7 cellular contexts compared by ENCODE assay signal in genomic region chr1:65001238-65001792, GRCh38. TPM values are rescaled to one million over a fixed set of nuclear protein-coding genes. Genes with fewer than 3 reads are reported as not detected.
DNase-seq lines count a peak whose midpoint lies in the region; TF ChIP-seq lines count a peak whose summit lies in the region.

No MANE protein-coding gene starts in this region.

- no peak overlapping the region for H3K4me2 ChIP-seq in Loucy (ENCODE audit: low read depth, low read length, poor library complexity, severe bottlenecking)

- DNase-seq in activated T-helper 9 cell treated with anti-CD3 and anti-CD28 coated beads, Interleukin-2, amount 50 U/mL, for 16 hours (ENCODE audit: low read depth) = peak; percentile 67
- DNase-seq in cardiac septum (ENCODE audit: low spot score) (peak; percentile 87), NCI-H1105 (lab: John Stamatoyannopoulos, UW) (no peak), NCI-H2029 (lab: John Stamatoyannopoulos, UW) (no peak), DMS114 treated with DMSO at 0.1 percent for 48 hours (lab: John Stamatoyannopoulos, UW; ENCODE audit: unreplicated experiment) (no peak)

- H3K79me2 ChIP-seq in Loucy (ENCODE audit: insufficient read depth, low read length) = no peaks in the 10 kb centered on the region

- H3K27ac ChIP-seq in skeletal muscle tissue (ENCODE audit: low read depth, low read length) = peak overlapping the region; percentile 89

- no peak for TF ChIP-seq CTCF in Loucy (conservative IDR thresholded peaks at IDR 0.05; ENCODE audit: low read length)

- H3K36me3 ChIP-seq in Loucy (ENCODE audit: insufficient read depth, low read length) (no peaks in the 10 kb centered on the region), skeletal muscle tissue (ENCODE audit: control insufficient read depth in 3 of 3, insufficient read depth in 3 of 3, low read length in 3 of 3) (no peaks in the 10 kb centered on the region)

- intact Hi-C loops in cardiac septum (cut with DNase I) = no loop called here

- no peak overlapping the region for H3K9ac ChIP-seq in Loucy (ENCODE audit: low read depth, low read length, poor library complexity, severe bottlenecking)
- peak overlapping the region in 2 of 3 donors; percentile 76 to 90 for H3K9ac ChIP-seq in skeletal muscle tissue (ENCODE audit: low read depth in 1 of 3, low read length in 3 of 3)

- no peaks in the 10 kb centered on the region for H4K20me1 ChIP-seq in Loucy (ENCODE audit: insufficient read depth, low read length, poor library complexity, severe bottlenecking)

- H3K27me3 ChIP-seq in Loucy (ENCODE audit: insufficient read depth, low read length, poor library complexity, severe bottlenecking) (no peaks in the 10 kb centered on the region), skeletal muscle tissue (ENCODE audit: control insufficient read depth in 3 of 3, insufficient read depth in 3 of 3, low read length in 3 of 3) (no peaks in the 10 kb centered on the region)

- H3K4me1 ChIP-seq in Loucy (ENCODE audit: insufficient read depth, low read length, poor library complexity, severe bottlenecking) (no peaks in the 10 kb centered on the region), skeletal muscle tissue (ENCODE audit: control insufficient read depth in 3 of 3, insufficient read depth in 3 of 3, low read length in 3 of 3) (peaks cover 8 to 13% (median 10%) of the 10 kb centered on the region in 3 donors)

- H3K4me3 ChIP-seq in Loucy (ENCODE audit: low read length, poor library complexity, severe bottlenecking) = peak overlapping the region; percentile 42
- peak overlapping the region in 1 of 3 donors; percentile 74 for H3K4me3 ChIP-seq in skeletal muscle tissue (ENCODE audit: low read length in 3 of 3)

- H3K9me3 ChIP-seq in Loucy (ENCODE audit: insufficient read depth, low read depth, low read length) (peaks cover 3% of the 10 kb centered on the region; the same call in 1 of the 2 replicates), skeletal muscle tissue (ENCODE audit: control insufficient read depth in 3 of 3, low read length in 3 of 3) (no peaks in the 10 kb centered on the region)

- no peak overlapping the region for H2AFZ ChIP-seq in Loucy (ENCODE audit: low read length)

- H3K9me2 ChIP-seq in Loucy (replicated peaks; ENCODE audit: low read depth, low read length) = no peaks in the 10 kb centered on the region

- H3F3A ChIP-seq in Loucy (ENCODE audit: low read depth) = no peaks in the 10 kb centered on the region

RNA-seq across cellular contexts. Expression of gene JAK1, which starts 35.0 kb away (rescaled TPM):
- 76.4 TPM for total RNA-seq in cardiac septum
- total RNA-seq in skeletal muscle tissue = 59.5 TPM

Comparison
In these comparisons a context has a peak if more than half of its experiments do, and no peak if none do; other contexts are left out.
1. DNase-seq: peak in activated T-helper 9 cell treated with anti-CD3 and anti-CD28 coated beads, Interleukin-2, amount 50 U/mL, for 16 hours (single experiment) and cardiac septum (single experiment); none in NCI-H1105 (single experiment), NCI-H2029 (single experiment) and DMS114 treated with DMSO at 0.1 percent for 48 hours (single experiment).